In the genomic region with DNA sequence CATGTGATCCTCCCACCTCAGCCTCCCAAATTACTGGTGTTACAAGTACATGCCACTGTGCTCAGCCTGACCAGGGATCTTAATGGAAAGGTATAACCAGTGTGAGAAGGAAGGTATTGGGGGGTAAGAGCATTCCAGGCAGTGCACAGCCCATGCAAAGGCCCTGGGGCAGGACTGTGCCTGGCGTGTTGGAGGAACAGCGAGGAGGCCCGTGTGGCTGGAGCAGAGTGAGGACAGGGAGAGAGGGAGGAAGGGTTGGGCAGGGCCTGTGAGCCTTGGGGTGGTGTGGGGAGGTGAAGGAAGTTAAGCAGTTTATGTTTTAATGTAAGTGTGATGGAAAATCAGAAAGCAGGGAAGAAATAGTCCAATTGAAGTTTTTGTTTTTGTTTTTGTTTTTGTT, we compare ENCODE assay signal across 1 cellular context.
TF ChIP-seq lines count a peak whose summit lies in the region.

No MANE protein-coding gene starts in this region.

TF ChIP-seq in K562, 482 proteins besides CTCF, POLR2A, EP300 and RAD21:
- TF ChIP-seq BCOR (IDR thresholded peaks at IDR 0.05) (peak; percentile 81), RBM25 (IDR thresholded peaks at IDR 0.05; ENCODE audit: low read depth, low read length, severe bottlenecking) (peak; percentile 72), BHLHE40 (IDR thresholded peaks at IDR 0.05; ENCODE audit: low read length) (no peak), SMARCA5 (IDR thresholded peaks at IDR 0.05) (peak; percentile 90), KDM1A (IDR thresholded peaks at IDR 0.05) (peak; percentile 13 to 44; a peak in 1 of 4 replicates)
